In the genomic region with DNA sequence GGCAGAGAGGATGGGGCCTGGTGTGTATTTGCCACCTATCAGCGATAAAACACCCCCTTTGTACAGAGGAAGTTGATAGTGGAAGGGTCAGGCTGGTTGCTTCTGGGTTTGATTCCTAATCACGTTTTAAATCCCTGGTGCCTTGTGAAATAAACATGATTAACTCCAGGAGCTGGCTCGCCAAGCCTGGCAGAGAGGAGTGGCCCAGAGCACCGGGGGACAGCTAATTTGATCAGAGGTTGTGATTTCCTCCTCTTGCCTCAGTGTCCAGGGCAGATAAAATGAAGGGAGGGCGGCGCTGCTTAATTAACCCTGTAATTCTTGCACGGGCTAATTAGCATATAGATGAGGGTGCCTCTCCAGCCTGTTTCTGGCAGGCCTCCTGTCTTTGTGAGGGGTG, we compare ENCODE assay signal across 1 cellular context.
TF ChIP-seq lines count a peak whose summit lies in the region.

No MANE protein-coding gene starts in this region.

TF ChIP-seq in IMR-90, 13 proteins besides CTCF, POLR2A, EP300 and RAD21:
- TF ChIP-seq, protein P1, sequence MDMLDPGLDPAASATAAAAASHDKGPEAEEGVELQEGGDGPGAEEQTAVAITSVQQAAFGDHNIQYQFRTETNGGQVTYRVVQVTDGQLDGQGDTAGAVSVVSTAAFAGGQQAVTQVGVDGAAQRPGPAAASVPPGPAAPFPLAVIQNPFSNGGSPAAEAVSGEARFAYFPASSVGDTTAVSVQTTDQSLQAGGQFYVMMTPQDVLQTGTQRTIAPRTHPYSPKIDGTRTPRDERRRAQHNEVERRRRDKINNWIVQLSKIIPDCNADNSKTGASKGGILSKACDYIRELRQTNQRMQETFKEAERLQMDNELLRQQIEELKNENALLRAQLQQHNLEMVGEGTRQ (IDR thresholded peaks at IDR 0.05; ENCODE audit: low read depth, low read length) = no peak
- TF ChIP-seq, protein P2, sequence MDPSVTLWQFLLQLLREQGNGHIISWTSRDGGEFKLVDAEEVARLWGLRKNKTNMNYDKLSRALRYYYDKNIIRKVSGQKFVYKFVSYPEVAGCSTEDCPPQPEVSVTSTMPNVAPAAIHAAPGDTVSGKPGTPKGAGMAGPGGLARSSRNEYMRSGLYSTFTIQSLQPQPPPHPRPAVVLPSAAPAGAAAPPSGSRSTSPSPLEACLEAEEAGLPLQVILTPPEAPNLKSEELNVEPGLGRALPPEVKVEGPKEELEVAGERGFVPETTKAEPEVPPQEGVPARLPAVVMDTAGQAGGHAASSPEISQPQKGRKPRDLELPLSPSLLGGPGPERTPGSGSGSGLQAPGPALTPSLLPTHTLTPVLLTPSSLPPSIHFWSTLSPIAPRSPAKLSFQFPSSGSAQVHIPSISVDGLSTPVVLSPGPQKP (IDR thresholded peaks at IDR 0.05; ENCODE audit: borderline replicate concordance, low read depth, low read length) = no peak
- TF ChIP-seq RCOR1 (IDR thresholded peaks at IDR 0.05; ENCODE audit: insufficient replicate concordance, low read length) = no peak
- TF ChIP-seq RFX5 (IDR thresholded peaks at IDR 0.05; ENCODE audit: low read depth, low read length) = no peak
- TF ChIP-seq MAFK (IDR thresholded peaks at IDR 0.05; ENCODE audit: low read depth, low read length) = no peak
- TF ChIP-seq MAZ (IDR thresholded peaks at IDR 0.05; ENCODE audit: borderline replicate concordance, low read depth, low read length) = no peak
- TF ChIP-seq SMC3 (IDR thresholded peaks at IDR 0.05; ENCODE audit: low read depth, low read length) = no peak
- no peak for TF ChIP-seq MXI1 (IDR thresholded peaks at IDR 0.05; ENCODE audit: borderline replicate concordance, low read depth, low read length)
- no peak for TF ChIP-seq CHD1 (IDR thresholded peaks at IDR 0.05; ENCODE audit: low read depth, low read length)
- no peak for TF ChIP-seq CEBPB (IDR thresholded peaks at IDR 0.05; ENCODE audit: low read depth, low read length)
- no peak for TF ChIP-seq FOS (IDR thresholded peaks at IDR 0.05; ENCODE audit: low read depth, low read length)
- no peak for TF ChIP-seq NFE2L2 (IDR thresholded peaks at IDR 0.05; ENCODE audit: low read depth, low read length)
- no peak for TF ChIP-seq BHLHE40 (IDR thresholded peaks at IDR 0.05; ENCODE audit: low read depth, low read length)
